ENCODE assay signal across 1 cellular context in genomic region chr16:2973081-2973480, GRCh38.
A peak's percentile ranks its signal among the peaks of the same experiment; 100 is the strongest.
TF ChIP-seq lines count a peak whose summit lies in the region.

No MANE protein-coding gene starts in this region.

TF ChIP-seq in K562, 482 proteins besides CTCF, POLR2A, EP300 and RAD21 (continues in another document):
- TF ChIP-seq TOE1 (IDR thresholded peaks at IDR 0.05; ENCODE audit: borderline replicate concordance) (no peak), TOE1 (CRISPR knock-in tag; IDR thresholded peaks at IDR 0.05; ENCODE audit: borderline replicate concordance, low read depth) (no peak), HMG20B (CRISPR knock-in tag; IDR thresholded peaks at IDR 0.05) (no peak), MTA1 (IDR thresholded peaks at IDR 0.05; ENCODE audit: borderline replicate concordance) (no peak), OTX1 (CRISPR knock-in tag; IDR thresholded peaks at IDR 0.05) (no peak), PHF21A (IDR thresholded peaks at IDR 0.05; ENCODE audit: borderline replicate concordance, low read depth) (no peak), MYBL2 (IDR thresholded peaks at IDR 0.05; ENCODE audit: low read depth) (no peak), MYBL2 (CRISPR knock-in tag; IDR thresholded peaks at IDR 0.05; ENCODE audit: borderline replicate concordance) (no peak), SAFB2 (IDR thresholded peaks at IDR 0.05; ENCODE audit: borderline replicate concordance, low read depth, low read length, severe bottlenecking) (no peak), SUPT5H (IDR thresholded peaks at IDR 0.05) (peak; percentile 3; the same call in 1 of the 2 replicates), NFIC (IDR thresholded peaks at IDR 0.05) (peak; percentile 10; the same call in 1 of the 2 replicates), E2F1 (CRISPR knock-in tag; IDR thresholded peaks at IDR 0.05) (no peak), C11orf30 (IDR thresholded peaks at IDR 0.05; ENCODE audit: low read depth) (no peak), DEAF1 (CRISPR knock-in tag; IDR thresholded peaks at IDR 0.05) (no peak), CBX1 (IDR thresholded peaks at IDR 0.05; ENCODE audit: low read depth) (peak; percentile 8; the same call in 1 of the 2 replicates), ZNF217 (CRISPR knock-in tag; IDR thresholded peaks at IDR 0.05) (no peak), SP2 (IDR thresholded peaks at IDR 0.05; ENCODE audit: extremely low read depth, low read depth, low read length, poor library complexity, severe bottlenecking) (no peak), POLR2G (IDR thresholded peaks at IDR 0.05; ENCODE audit: low read depth, low read length) (peak; percentile 42), CUX1 (CRISPR knock-in tag; IDR thresholded peaks at IDR 0.05) (no peak), RBFOX2 (IDR thresholded peaks at IDR 0.05; ENCODE audit: low read depth, low read length) (peak; percentile 67), XRCC3 (IDR thresholded peaks at IDR 0.05) (no peak), HNRNPL (IDR thresholded peaks at IDR 0.05; ENCODE audit: low read depth, low read length) (no peak), ZNF263 (CRISPR knock-in tag; IDR thresholded peaks at IDR 0.05; ENCODE audit: borderline replicate concordance) (peak; percentile 79), POLR2AphosphoS5 (IDR thresholded peaks at IDR 0.05; ENCODE audit: control insufficient read depth, insufficient read depth, low read depth, low read length) (peak; percentile 17; the same call in 1 of the 2 replicates), TEAD2 (tag; IDR thresholded peaks at IDR 0.05) (no peak), ERF (CRISPR knock-in tag; IDR thresholded peaks at IDR 0.05) (0 out of 2 replicates have a peak, but pooled peaks have one; percentile 28), SMAD3 (CRISPR knock-in tag; conservative IDR thresholded peaks at IDR 0.05) (no peak), MTF1 (CRISPR knock-in tag; IDR thresholded peaks at IDR 0.05; ENCODE audit: borderline replicate concordance) (no peak), ZNF398 (CRISPR knock-in tag; IDR thresholded peaks at IDR 0.05) (no peak), ZBTB40 (IDR thresholded peaks at IDR 0.05) (no peak), ZBTB40 (CRISPR knock-in tag; IDR thresholded peaks at IDR 0.05) (no peak), RNF219 (CRISPR knock-in tag; IDR thresholded peaks at IDR 0.05) (no peak), CAMTA2 (CRISPR knock-in tag; conservative IDR thresholded peaks at IDR 0.05) (no peak), NKRF (IDR thresholded peaks at IDR 0.05; ENCODE audit: borderline replicate concordance) (no peak), GTF2B (IDR thresholded peaks at IDR 0.05; ENCODE audit: extremely low read depth, insufficient read length) (no peak)
